ENCODE assay signal across 14 cellular contexts in the genomic region with DNA sequence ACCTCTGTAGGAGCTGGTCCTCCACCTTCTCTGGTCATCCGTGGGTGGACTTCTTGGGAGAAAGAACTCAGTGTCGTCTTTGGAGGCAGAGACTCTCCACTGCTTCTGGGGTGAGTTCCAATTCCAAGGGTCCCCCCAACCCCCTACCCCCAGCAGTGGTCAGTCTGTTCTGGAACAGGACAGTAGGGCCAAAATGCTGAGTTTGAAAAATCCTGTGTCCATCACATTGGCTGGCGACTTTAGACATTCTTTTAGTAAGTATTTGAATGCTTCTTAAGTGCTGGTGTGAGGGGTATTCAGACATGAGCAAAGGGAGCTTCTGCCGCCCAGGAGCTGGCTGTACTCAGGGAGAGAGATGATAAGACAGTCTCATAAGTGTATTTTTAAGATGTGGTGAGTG. TPM values are rescaled to one million over a fixed set of nuclear protein-coding genes. Genes with fewer than 3 reads are reported as not detected.
DNase-seq lines count a peak whose midpoint lies in the region; TF ChIP-seq lines count a peak whose summit lies in the region.
"Had no signal": no experiment of that assay in that cellular context is flagged by ENCODE, and none has a peak within 500 bp of the region (broad histone marks: within the 10 kb centered on the region; RNA-seq: fewer than 3 reads in every experiment).

No MANE protein-coding gene starts in this region.

- H3K4me3 ChIP-seq in neural progenitor cell, result no peak overlapping the region

- H3K9me3 ChIP-seq in neural progenitor cell (ENCODE audit: low read depth), result no peaks in the 10 kb centered on the region

- peak overlapping the region; percentile 21 to 37 for H3K4me3 Mint-ChIP-seq in CD14-positive monocyte
- H3K4me3 Mint-ChIP-seq in HFFc6, result peak overlapping the region; percentile 89
- H3K4me3 Mint-ChIP-seq in brain, result peak overlapping the region; percentile 87 to 92 (median 91)
- peak overlapping the region; percentile 89 for H3K4me3 Mint-ChIP-seq in neural progenitor cell

- peaks cover 8% of the 10 kb centered on the region for H3K4me1 ChIP-seq in neural progenitor cell

- H3K4me2 ChIP-seq in neural progenitor cell, result no peak overlapping the region

- no peak overlapping the region for H3K9ac ChIP-seq in neural progenitor cell

- H2AFZ ChIP-seq in neural progenitor cell (replicated peaks), result no peak overlapping the region

- DNase-seq in CD14-positive monocyte (ENCODE audit: low spot score), result no peak
- DNase-seq in HFFc6, result no peak
- DNase-seq in neural progenitor cell (ENCODE audit: low spot score), result no peak
- DNase-seq in ureter (ENCODE audit: low spot score), result no peak
- DNase-seq in MV-4-11 (lab: John Stamatoyannopoulos, UW), result no peak
- DNase-seq in anterior cingulate cortex (lab: John Stamatoyannopoulos, UW), result no peak
- DNase-seq: activated gamma-delta T cell treated with Interleukin-2 at 50 U/mL for 16 hours; DMS153; effector CD4-positive, alpha-beta T cell; hippocampal formation; KBM-7; NCI-H2081 treated with DMSO at 0.1 percent for 48 hours; OCI-M1 had no signal

- peaks cover 10% of the 10 kb centered on the region for H4K20me1 ChIP-seq in neural progenitor cell (ENCODE audit: low read depth)

- H3K79me2 ChIP-seq in neural progenitor cell (ENCODE audit: low read depth), result peaks cover 16% of the 10 kb centered on the region

- H3K27ac ChIP-seq in neural progenitor cell, result no peak overlapping the region

- H3K27ac Mint-ChIP-seq in CD14-positive monocyte (peak overlapping the region in 5 of 7 donors; percentile 18 to 72 (median 69)), HFFc6 (peak overlapping the region; percentile 19; the same call in 1 of the 2 replicates), brain (peak overlapping the region in 4 of 5 experiments; percentile 50 to 93 (median 66)), neural progenitor cell (no peak overlapping the region)

- no peak for TF ChIP-seq CTCF in CD14-positive monocyte (IDR thresholded peaks at IDR 0.05)
- TF ChIP-seq CTCF in HFFc6 (IDR thresholded peaks at IDR 0.05), result no peak
- no peak for TF ChIP-seq CTCF in brain (conservative IDR thresholded peaks at IDR 0.05)
- no peak for TF ChIP-seq CTCF in neural progenitor cell (IDR thresholded peaks at IDR 0.05)

- H3K9me3 Mint-ChIP-seq in CD14-positive monocyte (peaks cover 10 to 19% (median 14%) of the 10 kb centered on the region in 7 donors), HFFc6 (no peaks in the 10 kb centered on the region), brain (peaks cover 0 to under 1% (median 0%) of the 10 kb centered on the region in 5 experiments), neural progenitor cell (no peaks in the 10 kb centered on the region)

- H3K4me1 Mint-ChIP-seq in CD14-positive monocyte (peaks cover 44% of the 10 kb centered on the region), HFFc6 (ENCODE audit: low read depth) (peaks cover 22% of the 10 kb centered on the region), brain (peaks cover 32% of the 10 kb centered on the region), neural progenitor cell (peaks cover 19% of the 10 kb centered on the region)

- peaks cover 51 to 56% of the 10 kb centered on the region in 2 donors for H3K36me3 Mint-ChIP-seq in CD14-positive monocyte
- peaks cover 18% of the 10 kb centered on the region for H3K36me3 Mint-ChIP-seq in HFFc6 (ENCODE audit: low read depth)
- H3K36me3 Mint-ChIP-seq in brain, result peaks cover 48% of the 10 kb centered on the region
- H3K36me3 Mint-ChIP-seq in neural progenitor cell, result peaks cover 20% of the 10 kb centered on the region

- H3K36me3 ChIP-seq in neural progenitor cell, result no peaks in the 10 kb centered on the region

- H3K27me3 Mint-ChIP-seq in CD14-positive monocyte (ENCODE audit: low read depth in 3 of 3) (peaks cover 0 to 4% (median 3%) of the 10 kb centered on the region in 3 donors), HFFc6 (ENCODE audit: insufficient read depth) (no peaks in the 10 kb centered on the region), brain (peaks cover 4% of the 10 kb centered on the region), neural progenitor cell (ENCODE audit: insufficient read depth, low read depth) (peaks cover 6% of the 10 kb centered on the region)

- H3F3A ChIP-seq in neural progenitor cell (ENCODE audit: low read depth), result peaks cover 12% of the 10 kb centered on the region

- intact Hi-C loops in CD14-positive monocyte (cut with micrococcal nuclease), result loop anchor here in 1 of 2 donors (5.0 kb wide), 1 partner anchor 68 kb away; a partner anchor contains a TSS

- no peaks in the 10 kb centered on the region for H3K27me3 ChIP-seq in neural progenitor cell

RNA-seq across cellular contexts. Expression of a gene that starts 1.9 kb away (rescaled TPM):
- polyA plus RNA-seq in CD14-positive monocyte (1 to 10 TPM in 1 of 2 donors, under 1 TPM in 1; 0.66 to 1.2 TPM), brain (ENCODE audit: insufficient read depth, low read depth, low replicate concordance) (22.0 TPM)
- total RNA-seq in HFFc6 (2021; fragmentation: NEBNext Ultra II Directional; extraction: Animal tissue kit (Norgen Biotek cat#: 25700)), result 10 to 100 TPM; 13.4 to 17.0 (median 15.0) TPM
- total RNA-seq in neural progenitor cell (ENCODE audit: low replicate concordance) (2.2 and 21.6 TPM in 2 replicates), ureter (44.7 TPM)

RNA-seq across cellular contexts. Expression of a gene that starts 23.6 kb away (rescaled TPM):
- polyA plus RNA-seq in CD14-positive monocyte (not detected), brain (ENCODE audit: insufficient read depth, low read depth, low replicate concordance) (19.3 TPM)
- total RNA-seq in HFFc6 (2021; fragmentation: NEBNext Ultra II Directional; extraction: Animal tissue kit (Norgen Biotek cat#: 25700)), result under 1 TPM in 3 of 6 experiments, not detected in 3; 0.05 to 0.07 (median 0.06) TPM
- total RNA-seq in neural progenitor cell (ENCODE audit: low replicate concordance) (6.2 and 8.2 TPM in 2 replicates), ureter (9.4 TPM)

RNA-seq across cellular contexts. Expression of a gene that starts 49.2 kb away (rescaled TPM):
- polyA plus RNA-seq in CD14-positive monocyte, result 10 to 100 TPM; 16.9 to 17.2 TPM
- total RNA-seq in HFFc6 (2021; fragmentation: NEBNext Ultra II Directional; extraction: Animal tissue kit (Norgen Biotek cat#: 25700)), result 10 to 100 TPM; 14.9 to 17.9 (median 17.4) TPM
- polyA plus RNA-seq in brain (ENCODE audit: insufficient read depth, low read depth, low replicate concordance), result 37.9 TPM
- 13.7 and 24.1 TPM in 2 replicates for total RNA-seq in neural progenitor cell (ENCODE audit: low replicate concordance)
- 38.0 TPM for total RNA-seq in ureter

Comparison
In these comparisons a context has a peak if more than half of its experiments do, and no peak if none do; other contexts are left out.
1. H3K4me3 Mint-ChIP-seq: peak in every context shown above with its lines; median percentile 91 in brain; 89 in HFFc6; 89 in neural progenitor cell; 29 in CD14-positive monocyte.